In the genomic region with DNA sequence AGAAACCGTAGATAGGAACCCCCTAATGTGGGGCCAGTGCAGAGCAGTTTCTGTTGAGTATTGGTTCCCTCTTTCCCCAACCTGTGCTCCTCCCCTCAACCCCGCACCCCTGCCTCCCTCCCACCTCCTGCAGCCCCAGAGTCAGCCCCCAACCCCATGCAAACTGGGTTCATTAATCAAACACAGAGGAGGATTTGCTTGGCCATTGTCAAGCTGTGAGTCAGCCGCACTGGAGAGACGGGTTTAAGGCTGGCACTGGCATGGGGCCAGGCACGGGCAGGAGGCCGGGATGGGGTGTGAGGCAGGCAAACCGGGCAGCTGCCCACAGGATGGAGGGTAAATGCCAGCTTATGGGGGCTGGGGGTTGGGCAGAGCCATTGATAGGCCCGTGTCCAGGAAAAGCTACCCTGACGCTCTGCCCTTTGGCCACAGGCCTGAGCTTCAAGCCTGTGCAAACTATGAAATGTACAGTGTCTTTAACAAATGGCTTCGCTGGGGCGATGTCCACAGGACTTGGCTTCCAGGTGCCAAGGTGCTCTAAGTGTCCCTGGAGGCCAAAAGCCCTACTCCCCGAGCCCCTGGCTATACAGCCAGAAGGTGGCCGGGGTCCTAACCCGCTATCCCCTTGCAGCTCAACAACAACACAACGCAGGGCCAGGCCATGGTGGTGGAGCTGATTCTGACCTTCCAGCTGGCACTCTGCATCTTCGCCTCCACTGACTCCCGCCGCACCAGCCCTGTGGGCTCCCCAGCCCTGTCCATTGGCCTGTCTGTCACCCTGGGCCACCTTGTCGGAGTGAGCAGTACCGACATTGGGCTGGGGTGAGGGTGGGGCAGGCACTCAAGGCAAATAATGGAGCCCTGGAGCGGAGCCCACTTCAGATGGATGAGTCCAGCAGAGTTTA, we compare ENCODE assay signal across 11 cellular contexts. TPM values are rescaled to one million over a fixed set of nuclear protein-coding genes. Genes with fewer than 3 reads are reported as not detected.
DNase-seq lines count a peak whose midpoint lies in the region; ATAC-seq, FAIRE-seq and TF ChIP-seq lines count a peak whose summit lies in the region.
"Had no signal": no experiment of that assay in that cellular context is flagged by ENCODE, and none has a peak within 500 bp of the region (broad histone marks: within the 10 kb centered on the region; RNA-seq: fewer than 3 reads in every experiment).

No MANE protein-coding gene starts in this region.

- no peak overlapping the region for H2BK15ac ChIP-seq in mesenchymal stem cell (ENCODE audit: low read depth, poor library complexity, severe bottlenecking)

- no peak for ATAC-seq in activated naive CD8-positive, alpha-beta T cell treated with anti-CD3 and anti-CD28 coated beads, Interleukin-2, amount 50 U/mL, for 24 hours
- peak; percentile 25 for ATAC-seq in HepG2
- no peak for ATAC-seq in naive thymus-derived CD4-positive, alpha-beta T cell

- H3K79me2 ChIP-seq in HepG2 (ENCODE audit: insufficient read depth, low read length) = no peaks in the 10 kb centered on the region

- CTCF ChIA-PET in HepG2 (lab: Yijun Ruan, JAX; ENCODE audit: low intra/inter-chr PET ratio, low total read pairs) = no interaction called here
- CTCF ChIA-PET in naive thymus-derived CD4-positive, alpha-beta T cell (lab: Charles Lee) = interaction anchor here (0.5 to 0.9 kb wide), 3 partner anchors 55 to 106 kb away, joined by 3 to 4 read pairs (median 3); no protein-coding TSS in a partner anchor

- H3K4me1 Mint-ChIP-seq in activated naive CD8-positive, alpha-beta T cell (ENCODE audit: low read depth) = peaks cover 10% of the 10 kb centered on the region
- peaks cover 9% of the 10 kb centered on the region for H3K4me1 Mint-ChIP-seq in activated naive CD8-positive, alpha-beta T cell treated with anti-CD3 and anti-CD28 coated beads, Interleukin-2, amount 50 U/mL, for 24 hours
- peaks cover 8 to 20% (median 9%) of the 10 kb centered on the region in 7 donors for H3K4me1 Mint-ChIP-seq in naive thymus-derived CD4-positive, alpha-beta T cell

- BruUV-seq in HepG2 (replicated peaks; lab: Mats Ljungman, UMichigan) = no TSS peak

- POLR2A ChIA-PET in HepG2 (lab: Yijun Ruan, JAX) = interaction anchor here (1.4 kb wide), 1 partner anchor 121 kb away, joined by 3 read pairs; no protein-coding TSS in a partner anchor
- POLR2A ChIA-PET in naive thymus-derived CD4-positive, alpha-beta T cell (lab: Charles Lee) = no interaction called here

- H3K9ac ChIP-seq in HepG2 (ENCODE audit: insufficient read depth, low read depth, low read length) = 0 out of 2 replicates have a peak overlapping the region, but pooled peaks have one; percentile 8
- no peak overlapping the region for H3K9ac ChIP-seq in mesenchymal stem cell (ENCODE audit: low read length)

- TF ChIP-seq CTCF in HepG2 (CRISPR knock-in tag; IDR thresholded peaks at IDR 0.05) = no peak

- no peak for FAIRE-seq in HepG2 (lab: Jason Lieb, UNC)

- H4K8ac ChIP-seq in mesenchymal stem cell (ENCODE audit: low read length) = no peak overlapping the region

- no peak overlapping the region for H3K4ac ChIP-seq in mesenchymal stem cell (ENCODE audit: low read depth in 1 of 2, low read length in 2 of 2)

- no peak overlapping the region for H3K23ac ChIP-seq in mesenchymal stem cell (ENCODE audit: low read length in 2 of 2)

- no peak overlapping the region for H3K18ac ChIP-seq in mesenchymal stem cell (ENCODE audit: low read depth in 1 of 2, low read length in 2 of 2)

- H3K4me3 Mint-ChIP-seq in activated naive CD8-positive, alpha-beta T cell = peak overlapping the region; percentile 42
- H3K4me3 Mint-ChIP-seq in activated naive CD8-positive, alpha-beta T cell treated with anti-CD3 and anti-CD28 coated beads, Interleukin-2, amount 50 U/mL, for 24 hours = no peak overlapping the region
- H3K4me3 Mint-ChIP-seq in naive thymus-derived CD4-positive, alpha-beta T cell = peak overlapping the region in 1 of 10 donors; percentile 71

- peaks cover 5 to 45% of the 10 kb centered on the region in 2 experiments for H3K27me3 ChIP-seq in HepG2 (ENCODE audit: control insufficient read depth in 1 of 2, insufficient read depth in 2 of 2, low read length in 2 of 2)
- H3K27me3 ChIP-seq in naive thymus-derived CD4-positive, alpha-beta T cell (ENCODE audit: control insufficient read depth in 2 of 2, insufficient read depth in 2 of 2, low read length in 2 of 2) = peaks cover 0 to 7% of the 10 kb centered on the region in 2 donors
- peaks cover 64 to 74% of the 10 kb centered on the region in 2 experiments for H3K27me3 ChIP-seq in mesenchymal stem cell (ENCODE audit: control insufficient read depth in 1 of 2, insufficient read depth in 1 of 2, low read length in 2 of 2)

- no peak for TF ChIP-seq POLR2A in HepG2 (IDR thresholded peaks at IDR 0.05; ENCODE audit: insufficient read depth in 1 of 2, low read depth in 2 of 2, low read length in 2 of 2)

- no peaks in the 10 kb centered on the region for H3K9me3 ChIP-seq in HepG2 (ENCODE audit: low read length)
- no peaks in the 10 kb centered on the region for H3K9me3 ChIP-seq in naive thymus-derived CD4-positive, alpha-beta T cell (ENCODE audit: control insufficient read depth in 2 of 3, low read length in 3 of 3)
- H3K9me3 ChIP-seq in mesenchymal stem cell (ENCODE audit: control insufficient read depth, low read length) = no peaks in the 10 kb centered on the region
- H3K9me3 ChIP-seq: SJSA1 had no signal

- TF ChIP-seq RAD21 in HepG2 (CRISPR knock-in tag; IDR thresholded peaks at IDR 0.05) = no peak

- peaks cover 23% of the 10 kb centered on the region for H3K27me3 Mint-ChIP-seq in activated naive CD8-positive, alpha-beta T cell
- peaks cover 65% of the 10 kb centered on the region for H3K27me3 Mint-ChIP-seq in activated naive CD8-positive, alpha-beta T cell treated with anti-CD3 and anti-CD28 coated beads, Interleukin-2, amount 50 U/mL, for 24 hours
- peaks cover 58 to 71% (median 63%) of the 10 kb centered on the region in 5 donors for H3K27me3 Mint-ChIP-seq in naive thymus-derived CD4-positive, alpha-beta T cell

- DNase-seq in activated naive CD8-positive, alpha-beta T cell treated with anti-CD3 and anti-CD28 coated beads, Interleukin-2, amount 50 U/mL, for 24 hours = no peak
- DNase-seq in astrocyte of the hippocampus (ENCODE audit: low read depth, low spot score) = peak; percentile 88
- no peak for DNase-seq in HepG2 (ENCODE audit: low spot score)
- DNase-seq in naive thymus-derived CD4-positive, alpha-beta T cell = no peak
- no peak for DNase-seq in NCI-H82 (lab: John Stamatoyannopoulos, UW)
- DNase-seq in GOT3 (lab: John Stamatoyannopoulos, UW) = no peak
- no peak for DNase-seq in mesenchymal stem cell
- DNase-seq: activated gamma-delta T cell treated with Interleukin-2 at 50 U/mL for 16 hours, AML-193 had no signal

- 62% methylated on average over 9 of the region's 21 CpGs for WGBS in HepG2 (ENCODE audit: low lambda C conversion rate)
- WGBS in mesenchymal stem cell = 87% methylated on average over 21 of the region's 21 CpGs

- H3K36me3 Mint-ChIP-seq in activated naive CD8-positive, alpha-beta T cell = peaks cover 3% of the 10 kb centered on the region
- H3K36me3 Mint-ChIP-seq in activated naive CD8-positive, alpha-beta T cell treated with anti-CD3 and anti-CD28 coated beads, Interleukin-2, amount 50 U/mL, for 24 hours (ENCODE audit: low read depth) = no peaks in the 10 kb centered on the region
- H3K36me3 Mint-ChIP-seq in naive thymus-derived CD4-positive, alpha-beta T cell = peaks cover 0 to 6% (median 3%) of the 10 kb centered on the region in 5 donors

- H3K4me2 ChIP-seq in HepG2 (ENCODE audit: low read depth, low read length) (peak overlapping the region; percentile 65), mesenchymal stem cell (ENCODE audit: low read length, poor library complexity, severe bottlenecking) (no peak overlapping the region)

- no peak overlapping the region for H3K27ac Mint-ChIP-seq in activated naive CD8-positive, alpha-beta T cell
- H3K27ac Mint-ChIP-seq in activated naive CD8-positive, alpha-beta T cell treated with anti-CD3 and anti-CD28 coated beads, Interleukin-2, amount 50 U/mL, for 24 hours = no peak overlapping the region
- H3K27ac Mint-ChIP-seq in naive thymus-derived CD4-positive, alpha-beta T cell = no peak overlapping the region

- no peak overlapping the region for H2BK12ac ChIP-seq in mesenchymal stem cell (ENCODE audit: low read length in 2 of 2)

- in situ Hi-C loops in HepG2 (cut with HindIII; ENCODE audit: extremely low pct_ligation_motif_present, low pct_unique_long_range_greater_than_20kb) = no loop called here

- no peak overlapping the region for H2AK5ac ChIP-seq in mesenchymal stem cell (ENCODE audit: low read length, severe bottlenecking)

- no peak overlapping the region for H2BK120ac ChIP-seq in mesenchymal stem cell (ENCODE audit: low read depth, low read length)

- TF ChIP-seq EP300 in HepG2 (IDR thresholded peaks at IDR 0.05; ENCODE audit: low read depth in 2 of 2, low read length in 2 of 2) = no peak
- TF ChIP-seq EP300 in HepG2 (CRISPR knock-in tag; IDR thresholded peaks at IDR 0.05; ENCODE audit: borderline replicate concordance) = no peak

- no peak overlapping the region for H4K91ac ChIP-seq in mesenchymal stem cell (ENCODE audit: low read length)

- no peaks in the 10 kb centered on the region for H3K79me1 ChIP-seq in mesenchymal stem cell (replicated peaks; ENCODE audit: low read length, poor library complexity, severe bottlenecking)

- no peak overlapping the region for H3K27ac ChIP-seq in HepG2 (ENCODE audit: extremely low read length, insufficient read depth, low read length)
- no peak overlapping the region for H3K27ac ChIP-seq in naive thymus-derived CD4-positive, alpha-beta T cell (ENCODE audit: low read depth, low read length)
- H3K27ac ChIP-seq in mesenchymal stem cell (ENCODE audit: low read length, poor library complexity, severe bottlenecking) = no peak overlapping the region
- H3K27ac ChIP-seq: SJSA1 had no signal

- no peaks in the 10 kb centered on the region for H4K20me1 ChIP-seq in HepG2 (ENCODE audit: insufficient read depth, low read length)

- H3K9me3 Mint-ChIP-seq in activated naive CD8-positive, alpha-beta T cell (ENCODE audit: low read depth) = no peaks in the 10 kb centered on the region
- H3K9me3 Mint-ChIP-seq in activated naive CD8-positive, alpha-beta T cell treated with anti-CD3 and anti-CD28 coated beads, Interleukin-2, amount 50 U/mL, for 24 hours = no peaks in the 10 kb centered on the region
- peaks cover 0 to 6% (median 0%) of the 10 kb centered on the region in 11 donors for H3K9me3 Mint-ChIP-seq in naive thymus-derived CD4-positive, alpha-beta T cell

- H3K36me3 ChIP-seq in HepG2 (replicated peaks in 1 of 2; ENCODE audit: control insufficient read depth in 1 of 2, insufficient read depth in 2 of 2, low read length in 2 of 2) = no peaks in the 10 kb centered on the region
- H3K36me3 ChIP-seq in naive thymus-derived CD4-positive, alpha-beta T cell (ENCODE audit: control insufficient read depth in 2 of 3, insufficient read depth in 3 of 3, low read length in 3 of 3) = no peaks in the 10 kb centered on the region
- H3K36me3 ChIP-seq in mesenchymal stem cell (ENCODE audit: control insufficient read depth in 1 of 2, insufficient read depth in 2 of 2, low read depth in 1 of 2, low read length in 2 of 2) = no peaks in the 10 kb centered on the region
- H3K36me3 ChIP-seq: SJSA1 had no signal

- H2AFZ ChIP-seq in HepG2 (ENCODE audit: low read length) (no peak overlapping the region), mesenchymal stem cell (ENCODE audit: low read depth, low read length) (no peak overlapping the region)

- H3K4me3 ChIP-seq in HepG2 (replicated peaks in 1 of 3; ENCODE audit: insufficient read depth in 1 of 3, low read depth in 2 of 3, low read length in 3 of 3) (peak overlapping the region in 1 of 3 experiments; percentile 55; a peak in 1 of 6 replicates), mesenchymal stem cell (ENCODE audit: insufficient read depth in 1 of 2, low read depth in 1 of 2, low read length in 2 of 2) (no peak overlapping the region)
- no peak overlapping the region for H3K4me3 ChIP-seq in naive thymus-derived CD4-positive, alpha-beta T cell (ENCODE audit: low read length)
- H3K4me3 ChIP-seq: SJSA1 had no signal

- intact Hi-C loops in HepG2 (cut with micrococcal nuclease; ENCODE audit: unreplicated experiment) = no loop called here
- intact Hi-C loops in naive thymus-derived CD4-positive, alpha-beta T cell (cut with micrococcal nuclease) = no loop called here

- H3K4me1 ChIP-seq in HepG2 (ENCODE audit: insufficient read depth, low read length) (peaks cover 58% of the 10 kb centered on the region), mesenchymal stem cell (ENCODE audit: control insufficient read depth, insufficient read depth, low read depth, low read length) (peaks cover 42% of the 10 kb centered on the region)
- H3K4me1 ChIP-seq in naive thymus-derived CD4-positive, alpha-beta T cell (ENCODE audit: control insufficient read depth in 2 of 2, insufficient read depth in 2 of 2, low read length in 2 of 2) = peaks cover 0 to 9% of the 10 kb centered on the region in 2 donors

- no peak overlapping the region for H3K14ac ChIP-seq in mesenchymal stem cell (ENCODE audit: low read length in 2 of 2)

- H2BK5ac ChIP-seq in mesenchymal stem cell (ENCODE audit: low read depth, low read length, poor library complexity, severe bottlenecking) = no peak overlapping the region

RNA-seq across cellular contexts. Expression of a gene that starts 1.4 kb away (rescaled TPM):
- not detected in 2 replicates for total RNA-seq in HepG2 (2016; rRNA removed; fragmentation: Illumina TruSeq; extraction: Trizol)
- not detected in 2 replicates for total RNA-seq in HepG2 (2016; cell fraction: cytosol; rRNA removed; fragmentation: Illumina TruSeq; extraction: Trizol; ENCODE audit: low read depth)
- total RNA-seq in HepG2 (2016; cell fraction: insoluble cytoplasmic fraction; rRNA removed; fragmentation: Illumina TruSeq; extraction: Trizol) = not detected in 2 replicates
- not detected in 2 replicates for total RNA-seq in HepG2 (2016; cell fraction: membrane; rRNA removed; fragmentation: Illumina TruSeq; extraction: Trizol)
- not detected in 2 replicates for total RNA-seq in HepG2 (2016; cell fraction: nucleus; rRNA removed; fragmentation: Illumina TruSeq; extraction: Trizol)
- polyA plus RNA-seq in HepG2 (2011; rRNA removed) = not detected in 2 replicates
- polyA plus RNA-seq in HepG2 (2011; cell fraction: cytosol; rRNA removed) = not detected in 2 replicates
- not detected in 2 replicates for polyA plus RNA-seq in HepG2 (2011; cell fraction: nucleus; rRNA removed)
- not detected in 2 replicates for polyA plus RNA-seq in HepG2 (2012)
- polyA plus RNA-seq in HepG2 (2016; cell fraction: cytosol; fragmentation: Illumina TruSeq; extraction: Trizol; ENCODE audit: low read depth) = not detected in 2 replicates
- polyA plus RNA-seq in HepG2 (2016; cell fraction: insoluble cytoplasmic fraction; fragmentation: Illumina TruSeq; extraction: Trizol; ENCODE audit: low read depth) = not detected in 2 replicates
- polyA plus RNA-seq in HepG2 (2016; cell fraction: membrane; fragmentation: Illumina TruSeq; extraction: Trizol; ENCODE audit: low read depth) = not detected in 2 replicates
- not detected in 2 replicates for polyA plus RNA-seq in HepG2 (2016; cell fraction: nucleus; fragmentation: Illumina TruSeq; extraction: Trizol; ENCODE audit: insufficient read depth, low read depth)
- 0.82 TPM in 1 of 2 replicates, not detected in the other for polyA minus RNA-seq in HepG2 (2011; rRNA and poly(A)+ RNA removed; ENCODE audit: low replicate concordance)
- polyA minus RNA-seq in HepG2 (2011; cell fraction: cytosol; rRNA and poly(A)+ RNA removed) = not detected in 2 replicates
- not detected in 2 replicates for polyA minus RNA-seq in HepG2 (2011; cell fraction: nucleus; rRNA and poly(A)+ RNA removed)
- not detected for total RNA-seq in naive thymus-derived CD4-positive, alpha-beta T cell
- polyA plus RNA-seq in naive thymus-derived CD4-positive, alpha-beta T cell = not detected
- polyA plus RNA-seq in mesenchymal stem cell (2013, experiment 1 of 2) = 0.03 TPM
- not detected for polyA plus RNA-seq in mesenchymal stem cell (2013, experiment 2 of 2)
- total RNA-seq: SJSA1 had no signal

RNA-seq across cellular contexts. Expression of a gene that starts 9.6 kb away (rescaled TPM):
- 0.51 and 1.3 TPM in 2 replicates for total RNA-seq in HepG2 (2016; rRNA removed; fragmentation: Illumina TruSeq; extraction: Trizol)
- 0.20 and 0.35 TPM in 2 replicates for total RNA-seq in HepG2 (2016; cell fraction: cytosol; rRNA removed; fragmentation: Illumina TruSeq; extraction: Trizol; ENCODE audit: low read depth)
- total RNA-seq in HepG2 (2016; cell fraction: insoluble cytoplasmic fraction; rRNA removed; fragmentation: Illumina TruSeq; extraction: Trizol) = 0.54 and 1.1 TPM in 2 replicates
- total RNA-seq in HepG2 (2016; cell fraction: membrane; rRNA removed; fragmentation: Illumina TruSeq; extraction: Trizol) = 0.55 and 0.59 TPM in 2 replicates
- 0.47 and 0.87 TPM in 2 replicates for total RNA-seq in HepG2 (2016; cell fraction: nucleus; rRNA removed; fragmentation: Illumina TruSeq; extraction: Trizol)
- polyA plus RNA-seq in HepG2 (2011; rRNA removed) = 0.32 and 0.38 TPM in 2 replicates
- 0.21 and 0.23 TPM in 2 replicates for polyA plus RNA-seq in HepG2 (2011; cell fraction: cytosol; rRNA removed)
- polyA plus RNA-seq in HepG2 (2011; cell fraction: nucleus; rRNA removed) = 0.64 and 0.79 TPM in 2 replicates
- polyA plus RNA-seq in HepG2 (2012) = 0.43 and 0.78 TPM in 2 replicates
- polyA plus RNA-seq in HepG2 (2016; cell fraction: cytosol; fragmentation: Illumina TruSeq; extraction: Trizol; ENCODE audit: low read depth) = 0.23 and 0.31 TPM in 2 replicates
- 0.48 and 0.69 TPM in 2 replicates for polyA plus RNA-seq in HepG2 (2016; cell fraction: insoluble cytoplasmic fraction; fragmentation: Illumina TruSeq; extraction: Trizol; ENCODE audit: low read depth)
- 0.23 and 0.48 TPM in 2 replicates for polyA plus RNA-seq in HepG2 (2016; cell fraction: membrane; fragmentation: Illumina TruSeq; extraction: Trizol; ENCODE audit: low read depth)
- 1.6 and 2.3 TPM in 2 replicates for polyA plus RNA-seq in HepG2 (2016; cell fraction: nucleus; fragmentation: Illumina TruSeq; extraction: Trizol; ENCODE audit: insufficient read depth, low read depth)
- 0.16 and 0.48 TPM in 2 replicates for polyA minus RNA-seq in HepG2 (2011; rRNA and poly(A)+ RNA removed; ENCODE audit: low replicate concordance)
- polyA minus RNA-seq in HepG2 (2011; cell fraction: cytosol; rRNA and poly(A)+ RNA removed) = not detected in 2 replicates
- polyA minus RNA-seq in HepG2 (2011; cell fraction: nucleus; rRNA and poly(A)+ RNA removed) = 0.25 TPM in 1 of 2 replicates, not detected in the other
- not detected for total RNA-seq in naive thymus-derived CD4-positive, alpha-beta T cell
- not detected for polyA plus RNA-seq in naive thymus-derived CD4-positive, alpha-beta T cell
- not detected for polyA plus RNA-seq in mesenchymal stem cell (2013, experiment 1 of 2)
- polyA plus RNA-seq in mesenchymal stem cell (2013, experiment 2 of 2) = not detected
- total RNA-seq: SJSA1 had no signal

RNA-seq across cellular contexts. Expression of a gene that starts 12.6 kb away (rescaled TPM):
- not detected in 2 replicates for total RNA-seq in HepG2 (2016; rRNA removed; fragmentation: Illumina TruSeq; extraction: Trizol)
- not detected in 2 replicates for total RNA-seq in HepG2 (2016; cell fraction: cytosol; rRNA removed; fragmentation: Illumina TruSeq; extraction: Trizol; ENCODE audit: low read depth)
- not detected in 2 replicates for total RNA-seq in HepG2 (2016; cell fraction: insoluble cytoplasmic fraction; rRNA removed; fragmentation: Illumina TruSeq; extraction: Trizol)
- total RNA-seq in HepG2 (2016; cell fraction: membrane; rRNA removed; fragmentation: Illumina TruSeq; extraction: Trizol) = not detected in 2 replicates
- total RNA-seq in HepG2 (2016; cell fraction: nucleus; rRNA removed; fragmentation: Illumina TruSeq; extraction: Trizol) = not detected in 2 replicates
- polyA plus RNA-seq in HepG2 (2011; rRNA removed) = not detected in 2 replicates
- not detected in 2 replicates for polyA plus RNA-seq in HepG2 (2011; cell fraction: cytosol; rRNA removed)
- not detected in 2 replicates for polyA plus RNA-seq in HepG2 (2011; cell fraction: nucleus; rRNA removed)
- polyA plus RNA-seq in HepG2 (2012) = not detected in 2 replicates
- not detected in 2 replicates for polyA plus RNA-seq in HepG2 (2016; cell fraction: cytosol; fragmentation: Illumina TruSeq; extraction: Trizol; ENCODE audit: low read depth)
- polyA plus RNA-seq in HepG2 (2016; cell fraction: insoluble cytoplasmic fraction; fragmentation: Illumina TruSeq; extraction: Trizol; ENCODE audit: low read depth) = not detected in 2 replicates
- polyA plus RNA-seq in HepG2 (2016; cell fraction: membrane; fragmentation: Illumina TruSeq; extraction: Trizol; ENCODE audit: low read depth) = not detected in 2 replicates
- not detected in 2 replicates for polyA plus RNA-seq in HepG2 (2016; cell fraction: nucleus; fragmentation: Illumina TruSeq; extraction: Trizol; ENCODE audit: insufficient read depth, low read depth)
- polyA minus RNA-seq in HepG2 (2011; rRNA and poly(A)+ RNA removed; ENCODE audit: low replicate concordance) = not detected in 2 replicates
- not detected in 2 replicates for polyA minus RNA-seq in HepG2 (2011; cell fraction: cytosol; rRNA and poly(A)+ RNA removed)
- polyA minus RNA-seq in HepG2 (2011; cell fraction: nucleus; rRNA and poly(A)+ RNA removed) = not detected in 2 replicates
- not detected for total RNA-seq in naive thymus-derived CD4-positive, alpha-beta T cell
- not detected for polyA plus RNA-seq in naive thymus-derived CD4-positive, alpha-beta T cell
- polyA plus RNA-seq in mesenchymal stem cell (2013, experiment 1 of 2) = not detected
- polyA plus RNA-seq in mesenchymal stem cell (2013, experiment 2 of 2) = not detected
- total RNA-seq: SJSA1 had no signal

RNA-seq across cellular contexts. Expression of a gene that starts 59.4 kb away (rescaled TPM):
- total RNA-seq in HepG2 (2016; rRNA removed; fragmentation: Illumina TruSeq; extraction: Trizol) = not detected in 2 replicates
- not detected in 2 replicates for total RNA-seq in HepG2 (2016; cell fraction: cytosol; rRNA removed; fragmentation: Illumina TruSeq; extraction: Trizol; ENCODE audit: low read depth)
- not detected in 2 replicates for total RNA-seq in HepG2 (2016; cell fraction: insoluble cytoplasmic fraction; rRNA removed; fragmentation: Illumina TruSeq; extraction: Trizol)
- not detected in 2 replicates for total RNA-seq in HepG2 (2016; cell fraction: membrane; rRNA removed; fragmentation: Illumina TruSeq; extraction: Trizol)
- not detected in 2 replicates for total RNA-seq in HepG2 (2016; cell fraction: nucleus; rRNA removed; fragmentation: Illumina TruSeq; extraction: Trizol)
- not detected in 2 replicates for polyA plus RNA-seq in HepG2 (2011; rRNA removed)
- polyA plus RNA-seq in HepG2 (2011; cell fraction: cytosol; rRNA removed) = 0.01 and 0.03 TPM in 2 replicates
- polyA plus RNA-seq in HepG2 (2011; cell fraction: nucleus; rRNA removed) = 0.21 TPM in 1 of 2 replicates, not detected in the other
- polyA plus RNA-seq in HepG2 (2012) = not detected in 2 replicates
- polyA plus RNA-seq in HepG2 (2016; cell fraction: cytosol; fragmentation: Illumina TruSeq; extraction: Trizol; ENCODE audit: low read depth) = not detected in 2 replicates
- polyA plus RNA-seq in HepG2 (2016; cell fraction: insoluble cytoplasmic fraction; fragmentation: Illumina TruSeq; extraction: Trizol; ENCODE audit: low read depth) = not detected in 2 replicates
- not detected in 2 replicates for polyA plus RNA-seq in HepG2 (2016; cell fraction: membrane; fragmentation: Illumina TruSeq; extraction: Trizol; ENCODE audit: low read depth)
- polyA plus RNA-seq in HepG2 (2016; cell fraction: nucleus; fragmentation: Illumina TruSeq; extraction: Trizol; ENCODE audit: insufficient read depth, low read depth) = not detected in 2 replicates
- polyA minus RNA-seq in HepG2 (2011; rRNA and poly(A)+ RNA removed; ENCODE audit: low replicate concordance) = 0.65 TPM in 1 of 2 replicates, not detected in the other
- polyA minus RNA-seq in HepG2 (2011; cell fraction: cytosol; rRNA and poly(A)+ RNA removed) = not detected in 2 replicates
- not detected in 2 replicates for polyA minus RNA-seq in HepG2 (2011; cell fraction: nucleus; rRNA and poly(A)+ RNA removed)
- total RNA-seq in naive thymus-derived CD4-positive, alpha-beta T cell = under 1 TPM in 2 of 5 experiments, not detected in 3; 0.22 to 0.85 TPM
- not detected for polyA plus RNA-seq in naive thymus-derived CD4-positive, alpha-beta T cell
- 0.30 TPM for polyA plus RNA-seq in mesenchymal stem cell (2013, experiment 1 of 2)
- polyA plus RNA-seq in mesenchymal stem cell (2013, experiment 2 of 2) = 0.27 TPM
- total RNA-seq: SJSA1 had no signal
